9 cellular contexts compared by ENCODE assay signal in the genomic region with DNA sequence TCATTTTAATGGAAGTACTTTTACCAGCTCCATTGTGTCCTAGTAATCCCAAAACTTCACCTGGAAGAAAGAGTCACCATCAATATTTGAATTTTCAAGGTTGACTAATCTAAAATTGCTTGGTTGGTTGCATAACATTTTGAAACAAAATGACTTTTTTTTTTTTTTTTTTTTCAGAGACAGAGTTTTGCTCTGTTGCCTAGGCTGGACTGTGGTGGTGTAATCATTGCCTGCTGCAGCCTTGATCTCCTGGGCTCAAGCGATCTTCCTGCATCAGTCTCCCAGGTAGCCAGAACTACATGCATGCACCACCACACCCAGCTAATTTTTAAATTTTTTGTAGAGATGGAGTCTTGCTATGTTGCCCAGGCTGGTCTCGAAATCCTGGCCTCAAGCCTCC. TPM values are rescaled to one million over a fixed set of nuclear protein-coding genes. Genes with fewer than 3 reads are reported as not detected.
"Had no signal": no experiment of that assay in that cellular context is flagged by ENCODE, and none has a peak within 500 bp of the region (broad histone marks: within the 10 kb centered on the region; RNA-seq: fewer than 3 reads in every experiment).

No MANE protein-coding gene starts in this region.

- H3K4me2 ChIP-seq: GM23338 had no signal

- H3K4me1 Mint-ChIP-seq: GM23338 had no signal

- H3K4me1 ChIP-seq: HAP-1 had no signal

- H3K9me3 Mint-ChIP-seq: GM23338, HFFc6 had no signal

- ATAC-seq: GM23338, HCT116 had no signal

- H3K9me3 ChIP-seq: HAP-1 had no signal

- H3K4me3 ChIP-seq: GM23338, HAP-1 had no signal

- H3K27ac ChIP-seq: HL-60 had no signal

- H3K36me3 ChIP-seq: HAP-1 had no signal

- H3K27ac Mint-ChIP-seq: HFFc6 had no signal

- H3K4me3 Mint-ChIP-seq: GM23338, HFFc6 had no signal

- DNase-seq: HFFc6, IMR-90, KBM-7 had no signal

- H2AFZ ChIP-seq: GM23338 had no signal

RNA-seq across cellular contexts. Expression of a gene that starts 12.6 kb away (rescaled TPM):
- total RNA-seq: GM23338, H1, HT1080 had no signal
